Comparison of ENCODE assay signal across 27 cellular contexts in the genomic region with DNA sequence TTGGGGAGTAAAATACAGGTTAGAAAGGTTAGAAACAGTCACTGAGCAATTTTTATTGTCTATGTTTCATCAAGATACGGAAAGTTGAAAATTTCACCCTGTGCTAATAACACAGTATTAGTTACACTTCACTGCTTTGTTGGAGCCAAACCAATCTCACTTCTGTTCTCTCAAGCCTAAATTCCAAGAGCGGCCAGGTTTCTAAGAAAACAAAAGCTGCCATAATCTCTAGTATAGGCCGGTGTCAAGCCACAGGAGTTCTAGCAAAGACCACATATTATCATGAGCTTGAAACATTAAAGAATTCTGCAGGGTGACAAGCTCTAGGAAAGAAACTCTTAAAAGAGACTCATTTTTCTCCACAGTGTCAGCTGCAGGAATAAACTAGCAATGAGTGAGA.
"Had no signal": no experiment of that assay in that cellular context is flagged by ENCODE, and none has a peak within 500 bp of the region (broad histone marks: within the 10 kb centered on the region; RNA-seq: fewer than 3 reads in every experiment).

No MANE protein-coding gene starts in this region.

- H3K4me1 ChIP-seq: breast epithelium, colonic mucosa, esophagus squamous epithelium, gastroesophageal sphincter, tibial nerve had no signal

- H3K27ac Mint-ChIP-seq: activated CD4-positive, alpha-beta T cell treated with anti-CD3 and anti-CD28 coated beads, Interleukin-2, amount 10 ng/mL, durations not matched to agents 7 days and 5 days; activated CD8-positive, alpha-beta T cell treated with anti-CD3 and anti-CD28 coated beads, Interleukin-2, amount 10 ng/mL, durations not matched to agents 7 days and 5 days; activated naive CD4-positive, alpha-beta T cell treated with anti-CD3 and anti-CD28 coated beads, Interleukin-2, amount 50 U/mL, for 24 hours; activated T-helper 1 cell treated with anti-CD3 and anti-CD28 coated beads, Interleukin-12 subunit alpha, Interleukin-12 subunit beta, Interleukin-2, Interleukin-4 antibody, amounts not matched to agents 30 ng/mL and 10 ng/mL and 1 ng/mL, durations not matched to agents 14 hours and 24 hours and 36 hours; effector memory CD8-positive, alpha-beta T cell; memory B cell; progenitor cell of endocrine pancreas; stimulated activated effector memory CD8-positive, alpha-beta T cell treated with anti-CD3 and anti-CD28 coated beads, Interleukin-12 subunit alpha, Interleukin-12 subunit beta, amount 100 ng/mL, for 72 hours; T-cell; T-helper 2 cell treated with Interferon-gamma antibody and Interleukin-4, amounts not matched to agents 5 μg/mL and 100 μg/mL, for 36 hours had no signal

- H3K9me3 ChIP-seq: breast epithelium, colonic mucosa, esophagus squamous epithelium, gastroesophageal sphincter, heart left ventricle, tibial nerve had no signal

- H3K4me3 ChIP-seq: breast epithelium, colonic mucosa, dorsolateral prefrontal cortex, esophagus squamous epithelium, gastroesophageal sphincter, heart left ventricle, tibial nerve had no signal

- H3K9me3 Mint-ChIP-seq: activated CD4-positive, alpha-beta T cell treated with anti-CD3 and anti-CD28 coated beads, Interleukin-2, amount 10 ng/mL, durations not matched to agents 7 days and 5 days; activated naive CD4-positive, alpha-beta T cell treated with anti-CD3 and anti-CD28 coated beads, Interleukin-2, amount 50 U/mL, for 24 hours; activated T-helper 1 cell treated with anti-CD3 and anti-CD28 coated beads, Interleukin-12 subunit alpha, Interleukin-12 subunit beta, Interleukin-2, Interleukin-4 antibody, amounts not matched to agents 30 ng/mL and 10 ng/mL and 1 ng/mL, durations not matched to agents 14 hours and 24 hours and 36 hours; central memory CD8-positive, alpha-beta T cell; effector memory CD8-positive, alpha-beta T cell; memory B cell; stimulated activated effector memory CD8-positive, alpha-beta T cell treated with anti-CD3 and anti-CD28 coated beads, Interleukin-12 subunit alpha, Interleukin-12 subunit beta, amount 100 ng/mL, for 72 hours; stimulated activated naive CD8-positive, alpha-beta T cell treated with anti-CD3 and anti-CD28 coated beads, Interleukin-15, amount 100 ng/mL, for 72 hours; T-cell; T-helper 2 cell treated with Interferon-gamma antibody and Interleukin-4, amounts not matched to agents 5 μg/mL and 100 μg/mL, for 36 hours had no signal

- H3K4me3 Mint-ChIP-seq: activated CD4-positive, alpha-beta T cell treated with anti-CD3 and anti-CD28 coated beads, Interleukin-2, amount 10 ng/mL, durations not matched to agents 7 days and 5 days; activated CD8-positive, alpha-beta T cell treated with anti-CD3 and anti-CD28 coated beads, Interleukin-2, amount 10 ng/mL, durations not matched to agents 7 days and 5 days; activated naive CD4-positive, alpha-beta T cell treated with anti-CD3 and anti-CD28 coated beads, Interleukin-2, amount 50 U/mL, for 24 hours; activated T-helper 1 cell treated with anti-CD3 and anti-CD28 coated beads, Interleukin-12 subunit alpha, Interleukin-12 subunit beta, Interleukin-2, Interleukin-4 antibody, amounts not matched to agents 30 ng/mL and 10 ng/mL and 1 ng/mL, durations not matched to agents 14 hours and 24 hours and 36 hours; central memory CD8-positive, alpha-beta T cell; effector memory CD8-positive, alpha-beta T cell; memory B cell; stimulated activated effector memory CD8-positive, alpha-beta T cell treated with anti-CD3 and anti-CD28 coated beads, Interleukin-12 subunit alpha, Interleukin-12 subunit beta, amount 100 ng/mL, for 72 hours; stimulated activated naive CD8-positive, alpha-beta T cell treated with anti-CD3 and anti-CD28 coated beads, Interleukin-15, amount 100 ng/mL, for 72 hours; T-cell; T-helper 2 cell treated with Interferon-gamma antibody and Interleukin-4, amounts not matched to agents 5 μg/mL and 100 μg/mL, for 36 hours had no signal

- H3K4me1 Mint-ChIP-seq: activated CD4-positive, alpha-beta T cell treated with anti-CD3 and anti-CD28 coated beads, Interleukin-2, amount 10 ng/mL, durations not matched to agents 7 days and 5 days; activated naive CD4-positive, alpha-beta T cell treated with anti-CD3 and anti-CD28 coated beads, Interleukin-2, amount 50 U/mL, for 24 hours; central memory CD8-positive, alpha-beta T cell; stimulated activated effector memory CD8-positive, alpha-beta T cell treated with anti-CD3 and anti-CD28 coated beads, Interleukin-12 subunit alpha, Interleukin-12 subunit beta, amount 100 ng/mL, for 72 hours; T-cell had no signal

- FAIRE-seq: islet of Langerhans had no signal

- H3K27me3 Mint-ChIP-seq: activated CD4-positive, alpha-beta T cell treated with anti-CD3 and anti-CD28 coated beads, Interleukin-2, amount 10 ng/mL, durations not matched to agents 7 days and 5 days; activated naive CD4-positive, alpha-beta T cell treated with anti-CD3 and anti-CD28 coated beads, Interleukin-2, amount 50 U/mL, for 24 hours; progenitor cell of endocrine pancreas; stimulated activated naive CD8-positive, alpha-beta T cell treated with anti-CD3 and anti-CD28 coated beads, Interleukin-15, amount 100 ng/mL, for 72 hours; T-cell had no signal

- H3K36me3 Mint-ChIP-seq: activated naive CD4-positive, alpha-beta T cell treated with anti-CD3 and anti-CD28 coated beads, Interleukin-2, amount 50 U/mL, for 24 hours; memory B cell; stimulated activated effector memory CD8-positive, alpha-beta T cell treated with anti-CD3 and anti-CD28 coated beads, Interleukin-12 subunit alpha, Interleukin-12 subunit beta, amount 100 ng/mL, for 72 hours; T-cell had no signal

- H3K27ac ChIP-seq: breast epithelium, colonic mucosa, dorsolateral prefrontal cortex, esophagus squamous epithelium, gastroesophageal sphincter, tibial nerve, WERI-Rb-1 had no signal

- ATAC-seq: activated CD8-positive, alpha-beta T cell treated with anti-CD3 and anti-CD28 coated beads, Interleukin-2, amount 10 ng/mL, durations not matched to agents 7 days and 5 days; effector memory CD8-positive, alpha-beta T cell; gastroesophageal sphincter; heart left ventricle; left cardiac atrium; right cardiac atrium; stimulated activated effector memory CD8-positive, alpha-beta T cell treated with anti-CD3 and anti-CD28 coated beads, Interleukin-12 subunit alpha, Interleukin-12 subunit beta, amount 100 ng/mL, for 72 hours; stimulated activated naive CD8-positive, alpha-beta T cell treated with anti-CD3 and anti-CD28 coated beads, Interleukin-15, amount 100 ng/mL, for 72 hours; T-cell had no signal

- H3K27me3 ChIP-seq: breast epithelium, colonic mucosa, dorsolateral prefrontal cortex, esophagus squamous epithelium, gastroesophageal sphincter, heart left ventricle, tibial nerve had no signal

- DNase-seq: activated CD4-positive, alpha-beta T cell treated with anti-CD3 and anti-CD28 coated beads, Interleukin-2, amount 10 ng/mL, durations not matched to agents 7 days and 5 days; activated CD4-positive, CD25-positive, alpha-beta regulatory T cell treated with anti-CD3 and anti-CD28 coated beads, Interleukin-2, amount 50 U/mL, for 72 hours; activated CD8-positive, alpha-beta T cell treated with anti-CD3 and anti-CD28 coated beads, Interleukin-2, amount 10 ng/mL, durations not matched to agents 7 days and 5 days; activated gamma-delta T cell treated with Interleukin-2 at 50 U/mL for 16 hours; anterior cingulate cortex; colonic mucosa; dorsolateral prefrontal cortex; effector memory CD8-positive, alpha-beta T cell; esophagus squamous epithelium; heart left ventricle; left cardiac atrium; right cardiac atrium; stimulated activated CD4-positive, alpha-beta T cell treated with anti-CD3 and anti-CD28 coated beads, Interleukin-1b, Interleukin-23, amount 100 ng/mL, for 48 hours; stimulated activated naive CD8-positive, alpha-beta T cell treated with anti-CD3 and anti-CD28 coated beads, Interleukin-15, amount 100 ng/mL, for 72 hours; T-cell; WERI-Rb-1 had no signal

- H3K36me3 ChIP-seq: breast epithelium, colonic mucosa, esophagus squamous epithelium, gastroesophageal sphincter, heart left ventricle, tibial nerve, WERI-Rb-1 had no signal
